ENCODE assay signal across 18 cellular contexts in genomic region chr16:85825326-85825725, GRCh38. TPM values are rescaled to one million over a fixed set of nuclear protein-coding genes. Genes with fewer than 3 reads are reported as not detected.
DNase-seq lines count a peak whose midpoint lies in the region; ATAC-seq and TF ChIP-seq lines count a peak whose summit lies in the region.
"Had no signal": no experiment of that assay in that cellular context is flagged by ENCODE, and none has a peak within 500 bp of the region (broad histone marks: within the 10 kb centered on the region; RNA-seq: fewer than 3 reads in every experiment).

No MANE protein-coding gene starts in this region.

- H3K27me3 ChIP-seq in GM23338 (ENCODE audit: insufficient read depth), result 0 out of 2 replicates have a peak, but pooled peaks cover 4% of the 10 kb centered on the region
- H3K27me3 ChIP-seq in WERI-Rb-1 (ENCODE audit: insufficient read depth, low read depth, severe bottlenecking), result no peaks in the 10 kb centered on the region
- H3K27me3 ChIP-seq in mesendoderm (ENCODE audit: insufficient read depth, low read length, poor library complexity), result no peaks in the 10 kb centered on the region
- no peaks in the 10 kb centered on the region for H3K27me3 ChIP-seq in naive thymus-derived CD4-positive, alpha-beta T cell (ENCODE audit: control insufficient read depth in 2 of 2, insufficient read depth in 2 of 2, low read length in 2 of 2)
- H3K27me3 ChIP-seq: SJCRH30 had no signal

- H3K36me3 Mint-ChIP-seq in Calu3 (ENCODE audit: insufficient read depth, unreplicated experiment) (no peaks in the 10 kb centered on the region), GM23338 (ENCODE audit: low read depth) (no peaks in the 10 kb centered on the region), glutamatergic neuron (ENCODE audit: unreplicated experiment) (no peaks in the 10 kb centered on the region)
- H3K36me3 Mint-ChIP-seq in naive thymus-derived CD4-positive, alpha-beta T cell, result no peaks in the 10 kb centered on the region

- H3K4me3 Mint-ChIP-seq in Calu3 (ENCODE audit: low read depth, unreplicated experiment) (no peak overlapping the region), GM23338 (no peak overlapping the region), glutamatergic neuron (ENCODE audit: unreplicated experiment) (no peak overlapping the region)
- no peak overlapping the region for H3K4me3 Mint-ChIP-seq in naive thymus-derived CD4-positive, alpha-beta T cell
- H3K4me3 Mint-ChIP-seq: activated CD4-positive, alpha-beta T cell treated with anti-CD3 and anti-CD28 coated beads for 36 hours had no signal

- intact Hi-C loops in Calu3 (cut with micrococcal nuclease; ENCODE audit: unreplicated experiment), result no loop called here
- intact Hi-C loops in naive thymus-derived CD4-positive, alpha-beta T cell (cut with micrococcal nuclease), result no loop called here

- H4K5ac ChIP-seq in mesendoderm (ENCODE audit: low read length), result no peak overlapping the region

- POLR2A ChIA-PET in naive thymus-derived CD4-positive, alpha-beta T cell (lab: Charles Lee), result no interaction called here

- H3K4me1 ChIP-seq in GM23338 (ENCODE audit: insufficient read depth), result no peaks in the 10 kb centered on the region
- no peaks in the 10 kb centered on the region for H3K4me1 ChIP-seq in mesendoderm (ENCODE audit: control insufficient read depth, low read depth, low read length)
- H3K4me1 ChIP-seq in naive thymus-derived CD4-positive, alpha-beta T cell (ENCODE audit: control insufficient read depth in 2 of 2, insufficient read depth in 2 of 2, low read length in 2 of 2), result peaks cover 0 to 12% of the 10 kb centered on the region in 2 donors
- H3K4me1 ChIP-seq: SJCRH30 had no signal

- H2BK5ac ChIP-seq in mesendoderm (ENCODE audit: low read length), result no peak overlapping the region

- no peak overlapping the region for H3K9ac ChIP-seq in mesendoderm (ENCODE audit: low read length)

- H3K4me2 ChIP-seq in GM23338 (no peak overlapping the region), mesendoderm (ENCODE audit: low read length) (no peak overlapping the region)

- no TSS peak for BruUV-seq in Calu3 (replicated peaks; lab: Mats Ljungman, UMichigan)

- H3K9me3 Mint-ChIP-seq in Calu3 (ENCODE audit: low read depth, unreplicated experiment), result no peaks in the 10 kb centered on the region
- H3K9me3 Mint-ChIP-seq in GM23338, result no peaks in the 10 kb centered on the region
- peaks cover 9% of the 10 kb centered on the region for H3K9me3 Mint-ChIP-seq in glutamatergic neuron (ENCODE audit: unreplicated experiment)
- peaks cover 0 to 4% (median 0%) of the 10 kb centered on the region in 11 donors for H3K9me3 Mint-ChIP-seq in naive thymus-derived CD4-positive, alpha-beta T cell

- H3K4me3 ChIP-seq in GM23338 (no peak overlapping the region), WERI-Rb-1 (ENCODE audit: low read depth, low read length) (no peak overlapping the region), mesendoderm (ENCODE audit: low read length) (no peak overlapping the region)
- no peak overlapping the region for H3K4me3 ChIP-seq in naive thymus-derived CD4-positive, alpha-beta T cell (ENCODE audit: low read length)
- H3K4me3 ChIP-seq: sigmoid colon, SJCRH30 had no signal

- peak; percentile 53 for TF ChIP-seq CTCF in Calu3 (IDR thresholded peaks at IDR 0.05; ENCODE audit: unreplicated experiment)
- TF ChIP-seq CTCF in GM23338 (conservative IDR thresholded peaks at IDR 0.05; ENCODE audit: low read depth in 2 of 2), result peak; percentile 47 to 61
- TF ChIP-seq CTCF in WERI-Rb-1 (IDR thresholded peaks at IDR 0.05; ENCODE audit: low read depth, low read length), result peak; percentile 34; the same call in 1 of the 2 replicates
- TF ChIP-seq CTCF in glutamatergic neuron (IDR thresholded peaks at IDR 0.05; ENCODE audit: partially characterized antibody, unreplicated experiment), result no peak

- H3K4me1 Mint-ChIP-seq in Calu3 (ENCODE audit: low read depth, unreplicated experiment) (no peaks in the 10 kb centered on the region), GM23338 (no peaks in the 10 kb centered on the region; the same call in 2 of the 3 replicates), glutamatergic neuron (ENCODE audit: low read depth, unreplicated experiment) (peaks cover 11% of the 10 kb centered on the region)
- H3K4me1 Mint-ChIP-seq in naive thymus-derived CD4-positive, alpha-beta T cell, result peaks cover 0 to 14% (median 7%) of the 10 kb centered on the region in 7 donors

- H2BK15ac ChIP-seq in mesendoderm (replicated peaks; ENCODE audit: low read depth), result no peak overlapping the region

- no peak overlapping the region for H3K56ac ChIP-seq in mesendoderm (ENCODE audit: low read length)

- no peak overlapping the region for H2AFZ ChIP-seq in GM23338

- H3K36me3 ChIP-seq in GM23338 (ENCODE audit: insufficient read depth), result no peaks in the 10 kb centered on the region
- no peaks in the 10 kb centered on the region for H3K36me3 ChIP-seq in WERI-Rb-1
- no peaks in the 10 kb centered on the region for H3K36me3 ChIP-seq in mesendoderm (ENCODE audit: control insufficient read depth, insufficient read depth, low read length)
- H3K36me3 ChIP-seq in naive thymus-derived CD4-positive, alpha-beta T cell (ENCODE audit: control insufficient read depth in 2 of 3, insufficient read depth in 3 of 3, low read length in 3 of 3), result no peaks in the 10 kb centered on the region
- H3K36me3 ChIP-seq: sigmoid colon, SJCRH30 had no signal

- no peaks in the 10 kb centered on the region for H3K79me1 ChIP-seq in mesendoderm (ENCODE audit: low read length)

- no peak overlapping the region for H3K4ac ChIP-seq in mesendoderm (ENCODE audit: low read depth, low read length)

- no peak overlapping the region for H4K8ac ChIP-seq in mesendoderm (ENCODE audit: low read depth, low read length)

- H3K27me3 Mint-ChIP-seq in Calu3 (ENCODE audit: unreplicated experiment) (peaks cover 42% of the 10 kb centered on the region), GM23338 (ENCODE audit: insufficient read depth, low read depth, poor library complexity) (peaks cover 15% of the 10 kb centered on the region), glutamatergic neuron (ENCODE audit: unreplicated experiment) (peaks cover 4% of the 10 kb centered on the region)
- H3K27me3 Mint-ChIP-seq in naive thymus-derived CD4-positive, alpha-beta T cell, result peaks cover 0 to 23% (median under 1%) of the 10 kb centered on the region in 5 donors

- H3K23ac ChIP-seq in mesendoderm (ENCODE audit: low read length), result no peak overlapping the region

- H3K79me2 ChIP-seq in GM23338 (replicated peaks; ENCODE audit: insufficient read depth) (no peaks in the 10 kb centered on the region), mesendoderm (ENCODE audit: control insufficient read depth, insufficient read depth, low read length) (no peaks in the 10 kb centered on the region)

- no peak overlapping the region for H3K18ac ChIP-seq in mesendoderm (ENCODE audit: low read length)

- DNase-seq in Calu3, result no peak
- DNase-seq in GM23338 (ENCODE audit: low spot score), result peak; percentile 45
- no peak for DNase-seq in WERI-Rb-1
- DNase-seq in mesendoderm, result peak; percentile 30
- no peak for DNase-seq in cerebellar cortex (ENCODE audit: low spot score)
- no peak for DNase-seq in glutamatergic neuron
- no peak for DNase-seq in NCI-H2196 treated with DMSO at 0.1 percent for 48 hours (lab: John Stamatoyannopoulos, UW; ENCODE audit: unreplicated experiment)
- no peak for DNase-seq in naive thymus-derived CD4-positive, alpha-beta T cell
- DNase-seq: activated CD4-positive, alpha-beta T cell treated with anti-CD3 and anti-CD28 coated beads for 36 hours; activated gamma-delta T cell; central memory CD4-positive, alpha-beta T cell; effector CD8-positive, alpha-beta T cell; kidney glomerular epithelial cell; NCI-H187; nucleus accumbens; sigmoid colon; stimulated activated CD4-positive, alpha-beta T cell treated with anti-CD3 and anti-CD28 coated beads, Interleukin-1b, Interleukin-23, amount 100 ng/mL, for 48 hours had no signal

- H3K9me2 ChIP-seq in GM23338 (ENCODE audit: insufficient read depth), result peaks cover 7% of the 10 kb centered on the region; the same call in 1 of the 2 replicates

- ATAC-seq in GM23338, result peak; percentile 64
- ATAC-seq in naive thymus-derived CD4-positive, alpha-beta T cell, result no peak
- ATAC-seq: activated CD4-positive, alpha-beta T cell treated with anti-CD3 and anti-CD28 coated beads for 36 hours had no signal

- H3F3A ChIP-seq in GM23338 (replicated peaks; ENCODE audit: low read depth), result no peaks in the 10 kb centered on the region

- H3K27ac Mint-ChIP-seq in Calu3 (ENCODE audit: unreplicated experiment) (no peak overlapping the region), GM23338 (no peak overlapping the region), glutamatergic neuron (ENCODE audit: unreplicated experiment) (no peak overlapping the region)
- no peak overlapping the region for H3K27ac Mint-ChIP-seq in naive thymus-derived CD4-positive, alpha-beta T cell
- H3K27ac Mint-ChIP-seq: activated CD4-positive, alpha-beta T cell treated with anti-CD3 and anti-CD28 coated beads for 36 hours had no signal

- no peak overlapping the region for H2AK5ac ChIP-seq in mesendoderm (ENCODE audit: low read length)

- no peak overlapping the region for H3K27ac ChIP-seq in GM23338 (ENCODE audit: low read depth)
- H3K27ac ChIP-seq in WERI-Rb-1, result no peak overlapping the region
- H3K27ac ChIP-seq in mesendoderm (ENCODE audit: low read depth, low read length), result no peak overlapping the region
- no peak overlapping the region for H3K27ac ChIP-seq in naive thymus-derived CD4-positive, alpha-beta T cell (ENCODE audit: low read depth, low read length)
- H3K27ac ChIP-seq: sigmoid colon, SJCRH30 had no signal

- CTCF ChIA-PET in Calu3 (lab: Charles Lee), result no interaction called here
- CTCF ChIA-PET in naive thymus-derived CD4-positive, alpha-beta T cell (lab: Charles Lee), result no interaction called here

- no peaks in the 10 kb centered on the region for H3K9me3 ChIP-seq in WERI-Rb-1 (ENCODE audit: severe bottlenecking)
- no peaks in the 10 kb centered on the region for H3K9me3 ChIP-seq in naive thymus-derived CD4-positive, alpha-beta T cell (ENCODE audit: control insufficient read depth in 2 of 3, low read length in 3 of 3)
- H3K9me3 ChIP-seq: sigmoid colon, SJCRH30 had no signal

- H2BK120ac ChIP-seq in mesendoderm (ENCODE audit: low read depth, low read length), result no peak overlapping the region

- no CpG with 5 or more reads among the region's 9 CpGs for WGBS in mesendoderm (ENCODE audit: extremely low coverage, insufficient coverage, low lambda C conversion rate)

- no peaks in the 10 kb centered on the region for H4K20me1 ChIP-seq in GM23338 (replicated peaks; ENCODE audit: insufficient read depth)

RNA-seq across cellular contexts. Expression of gene COX4I1, which starts 25.8 kb away (rescaled TPM):
- total RNA-seq in Calu3 (2022), result 609 and 639 TPM in 2 replicates
- total RNA-seq in GM23338 (2014; rRNA removed; shearing (Covaris generic)), result 329 and 388 TPM in 2 replicates
- polyA plus RNA-seq in GM23338 (2016; fragmentation: Nextera tagmentation; extraction: Ambion mirVana), result 1,008 and 1,053 TPM in 2 replicates
- 818 TPM for polyA plus RNA-seq in mesendoderm (2013, experiment 1 of 2)
- polyA plus RNA-seq in mesendoderm (2013, experiment 2 of 2), result 789 TPM
- total RNA-seq in glutamatergic neuron (ENCODE audit: unreplicated experiment), result 544 TPM
- 100 to 1,000 TPM; 479 to 692 (median 661) TPM for total RNA-seq in naive thymus-derived CD4-positive, alpha-beta T cell
- 1,000 to 10,000 TPM; 1,296 to 1,303 TPM for polyA plus RNA-seq in naive thymus-derived CD4-positive, alpha-beta T cell

RNA-seq across cellular contexts. Expression of gene EMC8, which starts 26.0 kb away (rescaled TPM):
- 61.5 and 62.7 TPM in 2 replicates for total RNA-seq in Calu3 (2022)
- 61.0 and 69.4 TPM in 2 replicates for total RNA-seq in GM23338 (2014; rRNA removed; shearing (Covaris generic))
- 47.5 and 51.1 TPM in 2 replicates for polyA plus RNA-seq in GM23338 (2016; fragmentation: Nextera tagmentation; extraction: Ambion mirVana)
- 40.5 TPM for polyA plus RNA-seq in mesendoderm (2013, experiment 1 of 2)
- 39.9 TPM for polyA plus RNA-seq in mesendoderm (2013, experiment 2 of 2)
- 34.2 TPM for total RNA-seq in glutamatergic neuron (ENCODE audit: unreplicated experiment)
- total RNA-seq in naive thymus-derived CD4-positive, alpha-beta T cell, result 10 to 100 TPM; 22.4 to 31.8 (median 28.7) TPM
- polyA plus RNA-seq in naive thymus-derived CD4-positive, alpha-beta T cell, result 10 to 100 TPM; 24.8 to 26.1 TPM

Comparison
In these comparisons a context has a peak if more than half of its experiments do, and no peak if none do; other contexts are left out.
1. DNase-seq: peak in GM23338 (single experiment) and mesendoderm (single experiment); none in Calu3 (single experiment), WERI-Rb-1 (single experiment), cerebellar cortex (single experiment), glutamatergic neuron (single experiment), NCI-H2196 treated with DMSO at 0.1 percent for 48 hours (single experiment) and naive thymus-derived CD4-positive, alpha-beta T cell (0 of 9).